Comparison of ENCODE assay signal across 10 cellular contexts in genomic region chr6:10441004-10441654, GRCh38. TPM values are rescaled to one million over a fixed set of nuclear protein-coding genes. Genes with fewer than 3 reads are reported as not detected.
DNase-seq lines count a peak whose midpoint lies in the region; ATAC-seq and TF ChIP-seq lines count a peak whose summit lies in the region.
"Had no signal": no experiment of that assay in that cellular context is flagged by ENCODE, and none has a peak within 500 bp of the region (broad histone marks: within the 10 kb centered on the region; RNA-seq: fewer than 3 reads in every experiment).

No MANE protein-coding gene starts in this region.

- DNase-seq in ELR (ENCODE audit: low read depth) (peak; percentile 99), fibroblast of villous mesenchyme (ENCODE audit: low read depth) (peak; percentile 84), skeletal muscle cell (ENCODE audit: low read depth) (peak; percentile 25), Ammon's horn (ENCODE audit: low spot score) (no peak), NCI-H1436 (lab: John Stamatoyannopoulos, UW) (no peak)
- DNase-seq: activated CD4-positive, alpha-beta T cell treated with anti-CD3 and anti-CD28 coated beads for 4 hours; anterior cingulate cortex had no signal

- ATAC-seq in SK-N-SH treated with all-trans-retinoic acid at 6 μM for 48 hours (peak; percentile 84), HG02798 (IDR thresholded peaks at IDR 0.05; ENCODE audit: poor library complexity, unreplicated experiment) (no peak), HG03039 (IDR thresholded peaks at IDR 0.05; ENCODE audit: unreplicated experiment) (no peak)

- H3K4me3 ChIP-seq in fibroblast of villous mesenchyme (ENCODE audit: low read depth, low read length) (no peak overlapping the region), skeletal muscle cell (ENCODE audit: low read depth, low read length) (no peak overlapping the region)

- no peak for TF ChIP-seq CTCF in fibroblast of villous mesenchyme (IDR thresholded peaks at IDR 0.05; ENCODE audit: insufficient read depth, low read depth, low read length)

TF ChIP-seq in SK-N-SH treated with all-trans-retinoic acid at 6 μM for 48 hours, 23 proteins besides CTCF, POLR2A, EP300 and RAD21:
- TF ChIP-seq, protein P1, sequence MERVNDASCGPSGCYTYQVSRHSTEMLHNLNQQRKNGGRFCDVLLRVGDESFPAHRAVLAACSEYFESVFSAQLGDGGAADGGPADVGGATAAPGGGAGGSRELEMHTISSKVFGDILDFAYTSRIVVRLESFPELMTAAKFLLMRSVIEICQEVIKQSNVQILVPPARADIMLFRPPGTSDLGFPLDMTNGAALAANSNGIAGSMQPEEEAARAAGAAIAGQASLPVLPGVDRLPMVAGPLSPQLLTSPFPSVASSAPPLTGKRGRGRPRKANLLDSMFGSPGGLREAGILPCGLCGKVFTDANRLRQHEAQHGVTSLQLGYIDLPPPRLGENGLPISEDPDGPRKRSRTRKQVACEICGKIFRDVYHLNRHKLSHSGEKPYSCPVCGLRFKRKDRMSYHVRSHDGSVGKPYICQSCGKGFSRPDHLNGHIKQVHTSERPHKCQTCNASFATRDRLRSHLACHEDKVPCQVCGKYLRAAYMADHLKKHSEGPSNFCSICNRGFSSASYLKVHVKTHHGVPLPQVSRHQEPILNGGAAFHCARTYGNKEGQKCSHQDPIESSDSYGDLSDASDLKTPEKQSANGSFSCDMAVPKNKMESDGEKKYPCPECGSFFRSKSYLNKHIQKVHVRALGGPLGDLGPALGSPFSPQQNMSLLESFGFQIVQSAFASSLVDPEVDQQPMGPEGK (CRISPR knock-in tag; IDR thresholded peaks at IDR 0.05; ENCODE audit: borderline replicate concordance) = no peak
- TF ChIP-seq, protein P2, sequence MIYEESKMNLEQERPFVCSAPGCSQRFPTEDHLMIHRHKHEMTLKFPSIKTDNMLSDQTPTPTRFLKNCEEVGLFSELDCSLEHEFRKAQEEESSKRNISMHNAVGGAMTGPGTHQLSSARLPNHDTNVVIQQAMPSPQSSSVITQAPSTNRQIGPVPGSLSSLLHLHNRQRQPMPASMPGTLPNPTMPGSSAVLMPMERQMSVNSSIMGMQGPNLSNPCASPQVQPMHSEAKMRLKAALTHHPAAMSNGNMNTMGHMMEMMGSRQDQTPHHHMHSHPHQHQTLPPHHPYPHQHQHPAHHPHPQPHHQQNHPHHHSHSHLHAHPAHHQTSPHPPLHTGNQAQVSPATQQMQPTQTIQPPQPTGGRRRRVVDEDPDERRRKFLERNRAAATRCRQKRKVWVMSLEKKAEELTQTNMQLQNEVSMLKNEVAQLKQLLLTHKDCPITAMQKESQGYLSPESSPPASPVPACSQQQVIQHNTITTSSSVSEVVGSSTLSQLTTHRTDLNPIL (CRISPR knock-in tag; IDR thresholded peaks at IDR 0.05; ENCODE audit: low read depth) = no peak
- TF ChIP-seq ZNF8 (CRISPR knock-in tag; IDR thresholded peaks at IDR 0.05) = no peak
- TF ChIP-seq, protein P3, sequence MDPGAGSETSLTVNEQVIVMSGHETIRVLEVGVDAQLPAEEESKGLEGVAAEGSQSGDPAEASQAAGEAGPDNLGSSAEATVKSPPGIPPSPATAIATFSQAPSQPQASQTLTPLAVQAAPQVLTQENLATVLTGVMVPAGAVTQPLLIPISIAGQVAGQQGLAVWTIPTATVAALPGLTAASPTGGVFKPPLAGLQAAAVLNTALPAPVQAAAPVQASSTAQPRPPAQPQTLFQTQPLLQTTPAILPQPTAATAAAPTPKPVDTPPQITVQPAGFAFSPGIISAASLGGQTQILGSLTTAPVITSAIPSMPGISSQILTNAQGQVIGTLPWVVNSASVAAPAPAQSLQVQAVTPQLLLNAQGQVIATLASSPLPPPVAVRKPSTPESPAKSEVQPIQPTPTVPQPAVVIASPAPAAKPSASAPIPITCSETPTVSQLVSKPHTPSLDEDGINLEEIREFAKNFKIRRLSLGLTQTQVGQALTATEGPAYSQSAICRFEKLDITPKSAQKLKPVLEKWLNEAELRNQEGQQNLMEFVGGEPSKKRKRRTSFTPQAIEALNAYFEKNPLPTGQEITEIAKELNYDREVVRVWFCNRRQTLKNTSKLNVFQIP (CRISPR knock-in tag; IDR thresholded peaks at IDR 0.05; ENCODE audit: borderline replicate concordance, low read depth) = no peak
- no peak for TF ChIP-seq TOX (CRISPR knock-in tag; IDR thresholded peaks at IDR 0.05; ENCODE audit: borderline replicate concordance)
TF ChIP-seq in SK-N-SH treated with all-trans-retinoic acid at 6 μM for 48 hours: peak in this region for 0.

RNA-seq across cellular contexts. Expression of gene TFAP2A, which starts 26.3 kb away (rescaled TPM):
- 2.6 and 13.8 TPM in 2 replicates for total RNA-seq in fibroblast of villous mesenchyme

Comparison
In these comparisons a context has a peak if more than half of its experiments do, and no peak if none do; other contexts are left out.
1. DNase-seq: peak in ELR (single experiment), fibroblast of villous mesenchyme (single experiment) and skeletal muscle cell (single experiment); none in Ammon's horn (single experiment) and NCI-H1436 (single experiment).